ENCODE assay signal across 30 cellular contexts in genomic region chr6:53869964-53870363, GRCh38.
DNase-seq lines count a peak whose midpoint lies in the region; ATAC-seq and TF ChIP-seq lines count a peak whose summit lies in the region.
"Had no signal": no experiment of that assay in that cellular context is flagged by ENCODE, and none has a peak within 500 bp of the region (broad histone marks: within the 10 kb centered on the region; RNA-seq: fewer than 3 reads in every experiment).

No MANE protein-coding gene starts in this region.

- DNase-seq in SIG-M5 treated with dmso at 0.1 percent for 504 hours (lab: John Stamatoyannopoulos, UW; ENCODE audit: unreplicated experiment) (peak; percentile 42), SIG-M5 (lab: John Stamatoyannopoulos, UW) (no peak), dermis microvascular lymphatic vessel endothelial cell (ENCODE audit: low read depth in 2 of 2) (peak; percentile 71 to 95), left colon (no peak), type B pancreatic cell (ENCODE audit: extremely low spot score, unreplicated experiment) (no peak), NCI-H146 treated with DMSO at 0.1 percent for 48 hours (lab: John Stamatoyannopoulos, UW; ENCODE audit: unreplicated experiment) (no peak), DMS153 treated with DMSO at 0.1 percent for 48 hours (lab: John Stamatoyannopoulos, UW; ENCODE audit: unreplicated experiment) (no peak)
- DNase-seq: activated B cell treated with CpG ODN at 0.5 μM for 24 hours; activated CD4-positive, alpha-beta memory T cell treated with anti-CD3 and anti-CD28 coated beads for 36 hours; activated CD8-positive, alpha-beta memory T cell treated with anti-CD3 and anti-CD28 coated beads, Interleukin-2, amount 50 U/mL, for 48 hours; AML-193; CD4-positive, alpha-beta memory T cell; DMS53; erythroblast; foreskin melanocyte; GDM1; GOT3; lower lobe of right lung; NCI-H1048; NCI-H187 treated with DMSO at 0.1 percent for 48 hours; NCI-H226; NCI-H774; stimulated activated CD8-positive, alpha-beta memory T cell treated with anti-CD3 and anti-CD28 coated beads, Interleukin-4, amount 100 ng/mL, for 48 hours; SW 1271; T1000 had no signal

- TF ChIP-seq CTCF in type B pancreatic cell (conservative IDR thresholded peaks at IDR 0.05) = no peak

- ATAC-seq in left colon (peak; percentile 29), HG03342 (IDR thresholded peaks at IDR 0.05; ENCODE audit: unreplicated experiment) (no peak)
- ATAC-seq: Right ventricle myocardium inferior had no signal

- peak overlapping the region; percentile 12 for H3K27ac Mint-ChIP-seq in type B pancreatic cell
- H3K27ac Mint-ChIP-seq: activated B cell treated with CpG ODN at 0.5 μM for 24 hours; activated CD4-positive, alpha-beta memory T cell treated with anti-CD3 and anti-CD28 coated beads for 36 hours; activated naive CD8-positive, alpha-beta T cell; activated T-helper 2 cell treated with anti-CD3 and anti-CD28 coated beads, Interferon-gamma antibody, Interleukin-2, Interleukin-4, amounts not matched to agents 10 μg/mL and 5 μg/mL and 100 μg/mL, durations not matched to agents 14 hours and 24 hours and 36 hours; neural progenitor cell had no signal

- peaks cover 16% of the 10 kb centered on the region for H3K36me3 Mint-ChIP-seq in type B pancreatic cell

- no peak overlapping the region for H3K4me3 Mint-ChIP-seq in type B pancreatic cell
- H3K4me3 Mint-ChIP-seq: activated B cell treated with CpG ODN at 0.5 μM for 24 hours; activated CD4-positive, alpha-beta memory T cell treated with anti-CD3 and anti-CD28 coated beads for 36 hours; activated naive CD8-positive, alpha-beta T cell; CD4-positive, alpha-beta memory T cell; neural progenitor cell had no signal

- no peaks in the 10 kb centered on the region for H3K27me3 Mint-ChIP-seq in type B pancreatic cell
- H3K27me3 Mint-ChIP-seq: activated B cell treated with CpG ODN at 0.5 μM for 24 hours; activated CD4-positive, alpha-beta memory T cell treated with anti-CD3 and anti-CD28 coated beads for 36 hours; activated naive CD8-positive, alpha-beta T cell; CD4-positive, alpha-beta memory T cell had no signal

- H3K4me1 Mint-ChIP-seq in type B pancreatic cell (ENCODE audit: unreplicated experiment) = peaks cover 13% of the 10 kb centered on the region
- H3K4me1 Mint-ChIP-seq: neural progenitor cell had no signal

- H3K9me3 Mint-ChIP-seq in type B pancreatic cell = peaks cover 4% of the 10 kb centered on the region
- H3K9me3 Mint-ChIP-seq: activated T-helper 2 cell treated with anti-CD3 and anti-CD28 coated beads, Interferon-gamma antibody, Interleukin-2, Interleukin-4, amounts not matched to agents 10 μg/mL and 5 μg/mL and 100 μg/mL, durations not matched to agents 14 hours and 24 hours and 36 hours had no signal

- intact Hi-C loops in left colon (cut with DNase I, micrococcal nuclease) = no loop called here

Comparison
In these comparisons a context has a peak if more than half of its experiments do, and no peak if none do; other contexts are left out.
1. DNase-seq: peak in SIG-M5 treated with dmso at 0.1 percent for 504 hours (single experiment) and dermis microvascular lymphatic vessel endothelial cell (2 of 2); none in SIG-M5 (single experiment), left colon (0 of 2), type B pancreatic cell (single experiment), NCI-H146 treated with DMSO at 0.1 percent for 48 hours (single experiment) and DMS153 treated with DMSO at 0.1 percent for 48 hours (single experiment).